26 cellular contexts compared by ENCODE assay signal in genomic region chr10:48775206-48775517, GRCh38.
"Had no signal": no experiment of that assay in that cellular context is flagged by ENCODE, and none has a peak within 500 bp of the region (broad histone marks: within the 10 kb centered on the region; RNA-seq: fewer than 3 reads in every experiment).

No MANE protein-coding gene starts in this region.

- H3K4me1 Mint-ChIP-seq: immature natural killer cell had no signal

- H3K27me3 ChIP-seq: heart left ventricle, testis, thyroid gland, uterus had no signal

- H3K36me3 ChIP-seq: left ventricle myocardium inferior, stomach, thyroid gland, uterus had no signal

- H3K4me3 ChIP-seq: heart left ventricle, left ventricle myocardium inferior, lung, mucosa of descending colon, skin epidermis, stomach, testis, thyroid gland, uterus had no signal

- H3K27ac ChIP-seq: heart left ventricle, left ventricle myocardium inferior, skin epidermis, stomach, testis, thyroid gland, uterus had no signal

- H3K27ac Mint-ChIP-seq: immature natural killer cell; naive thymus-derived CD4-positive, alpha-beta T cell; natural killer cell treated with Interleukin-12 subunit alpha and Interleukin-12 subunit beta and Interleukin-15 and Interleukin-18, amount 100 ng/mL, for 72 hours; progenitor cell of endocrine pancreas had no signal

- H3K27me3 Mint-ChIP-seq: natural killer cell treated with Interleukin-12 subunit alpha and Interleukin-12 subunit beta and Interleukin-15 and Interleukin-18, amount 100 ng/mL, for 72 hours had no signal

- H3K4me1 ChIP-seq: left ventricle myocardium inferior, stomach, testis, thyroid gland, uterus had no signal

- H3K36me3 Mint-ChIP-seq: immature natural killer cell; naive thymus-derived CD4-positive, alpha-beta T cell; natural killer cell treated with Interleukin-12 subunit alpha and Interleukin-12 subunit beta and Interleukin-15 and Interleukin-18, amount 100 ng/mL, for 72 hours had no signal

- ATAC-seq: heart left ventricle; left colon; mucosa of descending colon; naive thymus-derived CD4-positive, alpha-beta T cell; natural killer cell treated with Interleukin-12 subunit alpha and Interleukin-12 subunit beta and Interleukin-15 and Interleukin-18, amount 100 ng/mL, for 72 hours; right cardiac atrium; sciatic nerve; stimulated activated naive CD8-positive, alpha-beta T cell treated with anti-CD3 and anti-CD28 coated beads, Interleukin-15, Interleukin-2, amounts not matched to agents 100 U/mL and 50 U/mL, for 24 hours had no signal

- H3K9me3 Mint-ChIP-seq: immature natural killer cell; natural killer cell treated with Interleukin-12 subunit alpha and Interleukin-12 subunit beta and Interleukin-15 and Interleukin-18, amount 100 ng/mL, for 72 hours had no signal

- H3K9me3 ChIP-seq: heart left ventricle, left ventricle myocardium inferior, mucosa of descending colon, stomach, testis, thyroid gland, uterus had no signal

- H3K4me3 Mint-ChIP-seq: immature natural killer cell; naive thymus-derived CD4-positive, alpha-beta T cell; natural killer cell treated with Interleukin-12 subunit alpha and Interleukin-12 subunit beta and Interleukin-15 and Interleukin-18, amount 100 ng/mL, for 72 hours had no signal

- DNase-seq: heart left ventricle; hypothalamus; immature natural killer cell; kidney; left colon; left ventricle myocardium inferior; midbrain; mucosa of descending colon; naive thymus-derived CD4-positive, alpha-beta T cell; nucleus accumbens; right cardiac atrium; stimulated activated CD4-positive, alpha-beta T cell treated with anti-CD3 and anti-CD28 coated beads, Interleukin-12 subunit alpha, Interleukin-12 subunit beta, amount 100 ng/mL, for 4 hours; stimulated activated CD4-positive, alpha-beta T cell treated with anti-CD3 and anti-CD28 coated beads, Interleukin-15, amount 100 ng/mL, for 24 hours; stimulated activated CD4-positive, alpha-beta T cell treated with anti-CD3 and anti-CD28 coated beads, Interleukin-2, amount 100 ng/mL, for 24 hours; stimulated activated CD4-positive, alpha-beta T cell treated with anti-CD3 and anti-CD28 coated beads, Interleukin-4, amount 100 ng/mL, for 1 hour; stimulated activated naive CD8-positive, alpha-beta T cell treated with anti-CD3 and anti-CD28 coated beads, Interleukin-15, Interleukin-2, amounts not matched to agents 100 U/mL and 50 U/mL, for 24 hours; stomach; testis; thyroid gland; trophoblast cell; uterus had no signal
